Comparison of ENCODE assay signal across 8 cellular contexts in the genomic region with DNA sequence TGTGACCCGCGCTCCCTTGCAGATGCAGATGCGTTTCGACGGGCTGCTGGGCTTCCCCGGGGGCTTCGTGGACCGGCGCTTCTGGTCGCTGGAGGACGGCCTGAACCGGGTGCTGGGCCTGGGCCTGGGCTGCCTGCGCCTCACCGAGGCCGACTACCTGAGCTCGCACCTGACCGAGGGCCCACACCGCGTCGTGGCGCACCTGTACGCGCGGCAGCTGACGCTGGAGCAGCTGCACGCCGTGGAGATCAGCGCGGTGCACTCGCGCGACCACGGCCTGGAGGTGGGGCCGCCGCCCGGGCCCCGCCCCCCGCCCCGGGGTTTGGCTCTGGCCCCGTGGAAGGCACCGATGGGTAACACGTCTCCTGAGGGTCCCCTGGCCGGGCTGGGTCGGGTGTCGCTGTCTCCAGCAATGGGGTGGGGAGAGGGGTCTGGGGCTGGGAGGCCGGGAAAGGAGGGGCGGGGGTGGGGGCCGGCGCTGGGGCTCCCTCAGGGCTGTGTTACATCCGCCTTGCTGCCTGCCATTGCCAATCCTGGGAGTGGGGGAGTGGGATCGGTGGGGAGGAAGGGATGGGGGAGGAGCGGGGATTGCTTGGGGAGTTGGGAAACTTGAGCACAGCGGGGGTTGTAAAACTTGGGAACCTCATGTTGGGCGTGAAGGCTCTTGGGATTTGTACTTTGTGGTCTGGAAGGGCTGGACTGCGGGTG. TPM values are rescaled to one million over a fixed set of nuclear protein-coding genes. Genes with fewer than 3 reads are reported as not detected.
DNase-seq lines count a peak whose midpoint lies in the region; ATAC-seq, FAIRE-seq and TF ChIP-seq lines count a peak whose summit lies in the region.

No MANE protein-coding gene starts in this region.

- H2AFZ ChIP-seq in HepG2 (ENCODE audit: low read length): no peak overlapping the region

- H3K9me3 Mint-ChIP-seq in WTC11: no peaks in the 10 kb centered on the region
- H3K9me3 Mint-ChIP-seq in dendritic cell treated with granulocyte-macrophage colony-stimulating factor and Interleukin-4, amounts not matched to agents 40 ng/mL and 50 ng/mL, for 4 days: no peaks in the 10 kb centered on the region
- no peaks in the 10 kb centered on the region for H3K9me3 Mint-ChIP-seq in stimulated activated memory B cell treated with anti-CD40 and anti-IgM and Interleukin-4, amounts not matched to agents 10 μg/mL and 1 μg/mL and 100 μg/mL, for 72 hours

- peak overlapping the region; percentile 73 to 96 (median 80) for H3K4me3 ChIP-seq in HepG2 (replicated peaks in 1 of 3; ENCODE audit: insufficient read depth in 1 of 3, low read depth in 2 of 3, low read length in 3 of 3)

- DNase-seq in WTC11 (ENCODE audit: low spot score): no peak
- no peak for DNase-seq in HepG2 (ENCODE audit: low spot score)
- DNase-seq in NCI-H2029 treated with DMSO at 0.1 percent for 48 hours (lab: John Stamatoyannopoulos, UW): no peak
- no peak for DNase-seq in NCI-H128 (lab: John Stamatoyannopoulos, UW; ENCODE audit: unreplicated experiment)

- H3K4me3 Mint-ChIP-seq in WTC11: peak overlapping the region; percentile 63
- H3K4me3 Mint-ChIP-seq in dendritic cell treated with granulocyte-macrophage colony-stimulating factor and Interleukin-4, amounts not matched to agents 40 ng/mL and 50 ng/mL, for 4 days: peak overlapping the region; percentile 71
- H3K4me3 Mint-ChIP-seq in stimulated activated memory B cell treated with anti-CD40 and anti-IgM and Interleukin-4, amounts not matched to agents 10 μg/mL and 1 μg/mL and 100 μg/mL, for 72 hours: peak overlapping the region; percentile 88

- H3K27ac Mint-ChIP-seq in WTC11: no peak overlapping the region
- peak overlapping the region; percentile 86 for H3K27ac Mint-ChIP-seq in dendritic cell treated with granulocyte-macrophage colony-stimulating factor and Interleukin-4, amounts not matched to agents 40 ng/mL and 50 ng/mL, for 4 days
- H3K27ac Mint-ChIP-seq in stimulated activated memory B cell treated with anti-CD40 and anti-IgM and Interleukin-4, amounts not matched to agents 10 μg/mL and 1 μg/mL and 100 μg/mL, for 72 hours: peak overlapping the region; percentile 84

- 19% methylated on average over 10 of the region's 55 CpGs for WGBS in HepG2 (ENCODE audit: low lambda C conversion rate)

- TSS peak; percentile 45 for BruUV-seq in HepG2 (replicated peaks; lab: Mats Ljungman, UMichigan)

- H3K4me2 ChIP-seq in HepG2 (ENCODE audit: low read depth, low read length): peak overlapping the region; percentile 79

- TF ChIP-seq RAD21 in HepG2 (CRISPR knock-in tag; IDR thresholded peaks at IDR 0.05): peak; percentile 27; the same call in 1 of the 2 replicates

- H3K4me1 ChIP-seq in HepG2 (ENCODE audit: insufficient read depth, low read length): peaks cover 38% of the 10 kb centered on the region

- peaks cover 3% of the 10 kb centered on the region for H3K79me2 ChIP-seq in HepG2 (ENCODE audit: insufficient read depth, low read length)

- TF ChIP-seq POLR2A in GM18505 (IDR thresholded peaks at IDR 0.05; ENCODE audit: borderline replicate concordance, extremely low read depth, insufficient read depth, insufficient read length): no peak
- TF ChIP-seq POLR2A in HepG2 (IDR thresholded peaks at IDR 0.05; ENCODE audit: insufficient read depth in 1 of 2, low read depth in 2 of 2, low read length in 2 of 2): no peak

- CTCF ChIA-PET in WTC11 (lab: Charles Lee) (interaction anchor here (0.8 to 6.5 kb wide), 12 partner anchors 11 to 264 kb away, joined by 3 to 63 read pairs (median 4); a partner anchor contains a TSS), HepG2 (lab: Yijun Ruan, JAX; ENCODE audit: low intra/inter-chr PET ratio, low total read pairs) (no interaction called here)

- TF ChIP-seq EP300 in HepG2 (IDR thresholded peaks at IDR 0.05; ENCODE audit: low read depth in 2 of 2, low read length in 2 of 2) (no peak), HepG2 (CRISPR knock-in tag; IDR thresholded peaks at IDR 0.05; ENCODE audit: borderline replicate concordance) (no peak)

- peak; percentile 8 for ATAC-seq in GM18505 (IDR thresholded peaks at IDR 0.05; ENCODE audit: unreplicated experiment)
- peak; percentile 6 for ATAC-seq in HG03280 (IDR thresholded peaks at IDR 0.05; ENCODE audit: unreplicated experiment)
- no peak; the same call in none of the 2 replicates for ATAC-seq in WTC11
- ATAC-seq in HepG2: peak; percentile 5
- ATAC-seq in stimulated activated memory B cell treated with anti-CD40 and anti-IgM and Interleukin-4, amounts not matched to agents 10 μg/mL and 1 μg/mL and 100 μg/mL, for 72 hours: peak; percentile 55

- TF ChIP-seq CTCF in WTC11 (IDR thresholded peaks at IDR 0.05) (no peak), HepG2 (CRISPR knock-in tag; IDR thresholded peaks at IDR 0.05) (no peak)

- no peaks in the 10 kb centered on the region for H3K27me3 ChIP-seq in HepG2 (ENCODE audit: control insufficient read depth in 1 of 2, insufficient read depth in 2 of 2, low read length in 2 of 2)

- peak overlapping the region; percentile 67 for H3K27ac ChIP-seq in HepG2 (ENCODE audit: extremely low read length, insufficient read depth, low read length)

- H3K27me3 Mint-ChIP-seq in WTC11 (ENCODE audit: low read depth): no peaks in the 10 kb centered on the region
- H3K27me3 Mint-ChIP-seq in dendritic cell treated with granulocyte-macrophage colony-stimulating factor and Interleukin-4, amounts not matched to agents 40 ng/mL and 50 ng/mL, for 4 days: no peaks in the 10 kb centered on the region
- no peaks in the 10 kb centered on the region for H3K27me3 Mint-ChIP-seq in stimulated activated memory B cell treated with anti-CD40 and anti-IgM and Interleukin-4, amounts not matched to agents 10 μg/mL and 1 μg/mL and 100 μg/mL, for 72 hours

- POLR2A ChIA-PET in WTC11 (lab: Charles Lee) (interaction anchor here (0.6 to 1.0 kb wide), 8 partner anchors 11 to 213 kb away, joined by 3 to 6 read pairs (median 4); no protein-coding TSS in a partner anchor), HepG2 (lab: Yijun Ruan, JAX) (interaction anchor here (0.7 to 2.1 kb wide), 6 partner anchors 8 to 264 kb away, joined by 3 to 8 read pairs (median 4); a partner anchor contains a TSS)

- no peaks in the 10 kb centered on the region for H3K9me3 ChIP-seq in HepG2 (ENCODE audit: low read length)

- peaks cover 3% of the 10 kb centered on the region; the same call in 1 of the 2 replicates for H3K36me3 Mint-ChIP-seq in WTC11
- peaks cover 64% of the 10 kb centered on the region for H3K36me3 Mint-ChIP-seq in dendritic cell treated with granulocyte-macrophage colony-stimulating factor and Interleukin-4, amounts not matched to agents 40 ng/mL and 50 ng/mL, for 4 days (ENCODE audit: low read depth)
- peaks cover 3% of the 10 kb centered on the region for H3K36me3 Mint-ChIP-seq in stimulated activated memory B cell treated with anti-CD40 and anti-IgM and Interleukin-4, amounts not matched to agents 10 μg/mL and 1 μg/mL and 100 μg/mL, for 72 hours

- intact Hi-C loops in dendritic cell treated with granulocyte-macrophage colony-stimulating factor and Interleukin-4, amounts not matched to agents 40 ng/mL and 50 ng/mL, for 4 days (cut with micrococcal nuclease): loop anchor here (1.0 kb wide), 1 partner anchor 40 kb away; a partner anchor contains a TSS
- intact Hi-C loops in HepG2 (cut with micrococcal nuclease; ENCODE audit: unreplicated experiment): no loop called here

- H3K36me3 ChIP-seq in HepG2 (replicated peaks in 1 of 2; ENCODE audit: control insufficient read depth in 1 of 2, insufficient read depth in 2 of 2, low read length in 2 of 2): peaks cover 12 to 28% of the 10 kb centered on the region in 2 experiments

- in situ Hi-C loops in HepG2 (cut with HindIII; ENCODE audit: extremely low pct_ligation_motif_present, low pct_unique_long_range_greater_than_20kb): no loop called here

- no peaks in the 10 kb centered on the region for H3K4me1 Mint-ChIP-seq in WTC11
- H3K4me1 Mint-ChIP-seq in dendritic cell treated with granulocyte-macrophage colony-stimulating factor and Interleukin-4, amounts not matched to agents 40 ng/mL and 50 ng/mL, for 4 days (ENCODE audit: low read depth): peaks cover 56% of the 10 kb centered on the region
- H3K4me1 Mint-ChIP-seq in stimulated activated memory B cell treated with anti-CD40 and anti-IgM and Interleukin-4, amounts not matched to agents 10 μg/mL and 1 μg/mL and 100 μg/mL, for 72 hours: peaks cover 32% of the 10 kb centered on the region

- no peak for FAIRE-seq in HepG2 (lab: Jason Lieb, UNC)

- H3K9ac ChIP-seq in HepG2 (ENCODE audit: insufficient read depth, low read depth, low read length): peak overlapping the region; percentile 91

- H4K20me1 ChIP-seq in HepG2 (ENCODE audit: insufficient read depth, low read length): no peaks in the 10 kb centered on the region

RNA-seq across cellular contexts. Expression of a gene that starts 0.7 kb away (rescaled TPM):
- total RNA-seq in WTC11 (2021) (41.8 to 45.8 TPM (median 42.0 TPM) in 3 replicates), HepG2 (2016; rRNA removed; fragmentation: Illumina TruSeq; extraction: Trizol) (40.5 and 41.0 TPM in 2 replicates)
- total RNA-seq in HepG2 (2016; cell fraction: cytosol; rRNA removed; fragmentation: Illumina TruSeq; extraction: Trizol; ENCODE audit: low read depth): 10.3 and 11.1 TPM in 2 replicates
- total RNA-seq in HepG2 (2016; cell fraction: insoluble cytoplasmic fraction; rRNA removed; fragmentation: Illumina TruSeq; extraction: Trizol): 42.6 and 42.7 TPM in 2 replicates
- total RNA-seq in HepG2 (2016; cell fraction: membrane; rRNA removed; fragmentation: Illumina TruSeq; extraction: Trizol): 18.6 and 20.4 TPM in 2 replicates
- 16.9 and 17.3 TPM in 2 replicates for total RNA-seq in HepG2 (2016; cell fraction: nucleus; rRNA removed; fragmentation: Illumina TruSeq; extraction: Trizol)
- 28.0 and 28.9 TPM in 2 replicates for polyA plus RNA-seq in HepG2 (2011; rRNA removed)
- polyA plus RNA-seq in HepG2 (2011; cell fraction: cytosol; rRNA removed): 27.9 and 47.5 TPM in 2 replicates
- 33.3 and 34.9 TPM in 2 replicates for polyA plus RNA-seq in HepG2 (2011; cell fraction: nucleus; rRNA removed)
- 17.6 and 17.9 TPM in 2 replicates for polyA plus RNA-seq in HepG2 (2012)
- polyA plus RNA-seq in HepG2 (2016; cell fraction: cytosol; fragmentation: Illumina TruSeq; extraction: Trizol; ENCODE audit: low read depth): 13.1 and 13.9 TPM in 2 replicates
- 49.7 and 50.3 TPM in 2 replicates for polyA plus RNA-seq in HepG2 (2016; cell fraction: insoluble cytoplasmic fraction; fragmentation: Illumina TruSeq; extraction: Trizol; ENCODE audit: low read depth)
- polyA plus RNA-seq in HepG2 (2016; cell fraction: membrane; fragmentation: Illumina TruSeq; extraction: Trizol; ENCODE audit: low read depth): 15.2 and 17.7 TPM in 2 replicates
- 32.3 and 35.4 TPM in 2 replicates for polyA plus RNA-seq in HepG2 (2016; cell fraction: nucleus; fragmentation: Illumina TruSeq; extraction: Trizol; ENCODE audit: insufficient read depth, low read depth)
- polyA minus RNA-seq in HepG2 (2011; rRNA and poly(A)+ RNA removed; ENCODE audit: low replicate concordance): 14.3 and 41.1 TPM in 2 replicates
- 8.9 and 10.9 TPM in 2 replicates for polyA minus RNA-seq in HepG2 (2011; cell fraction: cytosol; rRNA and poly(A)+ RNA removed)
- polyA minus RNA-seq in HepG2 (2011; cell fraction: nucleus; rRNA and poly(A)+ RNA removed): 10.6 and 11.6 TPM in 2 replicates

RNA-seq across cellular contexts. Expression of a gene that starts 40.0 kb away (rescaled TPM):
- 28.6 to 35.6 TPM (median 31.5 TPM) in 3 replicates for total RNA-seq in WTC11 (2021)
- total RNA-seq in HepG2 (2016; rRNA removed; fragmentation: Illumina TruSeq; extraction: Trizol): 6.6 and 15.9 TPM in 2 replicates
- total RNA-seq in HepG2 (2016; cell fraction: cytosol; rRNA removed; fragmentation: Illumina TruSeq; extraction: Trizol; ENCODE audit: low read depth): 34.4 and 34.9 TPM in 2 replicates
- 6.2 and 13.8 TPM in 2 replicates for total RNA-seq in HepG2 (2016; cell fraction: insoluble cytoplasmic fraction; rRNA removed; fragmentation: Illumina TruSeq; extraction: Trizol)
- 29.2 and 30.9 TPM in 2 replicates for total RNA-seq in HepG2 (2016; cell fraction: membrane; rRNA removed; fragmentation: Illumina TruSeq; extraction: Trizol)
- 17.3 and 17.4 TPM in 2 replicates for total RNA-seq in HepG2 (2016; cell fraction: nucleus; rRNA removed; fragmentation: Illumina TruSeq; extraction: Trizol)
- 11.4 and 14.4 TPM in 2 replicates for polyA plus RNA-seq in HepG2 (2011; rRNA removed)
- polyA plus RNA-seq in HepG2 (2011; cell fraction: cytosol; rRNA removed): 5.8 and 7.5 TPM in 2 replicates
- 58.0 and 68.7 TPM in 2 replicates for polyA plus RNA-seq in HepG2 (2011; cell fraction: nucleus; rRNA removed)
- polyA plus RNA-seq in HepG2 (2012): 6.3 and 7.6 TPM in 2 replicates
- 2.4 and 2.5 TPM in 2 replicates for polyA plus RNA-seq in HepG2 (2016; cell fraction: cytosol; fragmentation: Illumina TruSeq; extraction: Trizol; ENCODE audit: low read depth)
- 3.9 and 5.0 TPM in 2 replicates for polyA plus RNA-seq in HepG2 (2016; cell fraction: insoluble cytoplasmic fraction; fragmentation: Illumina TruSeq; extraction: Trizol; ENCODE audit: low read depth)
- polyA plus RNA-seq in HepG2 (2016; cell fraction: membrane; fragmentation: Illumina TruSeq; extraction: Trizol; ENCODE audit: low read depth): 3.0 and 4.2 TPM in 2 replicates
- 32.9 and 37.2 TPM in 2 replicates for polyA plus RNA-seq in HepG2 (2016; cell fraction: nucleus; fragmentation: Illumina TruSeq; extraction: Trizol; ENCODE audit: insufficient read depth, low read depth)
- polyA minus RNA-seq in HepG2 (2011; rRNA and poly(A)+ RNA removed; ENCODE audit: low replicate concordance): 23.8 and 32.8 TPM in 2 replicates
- polyA minus RNA-seq in HepG2 (2011; cell fraction: cytosol; rRNA and poly(A)+ RNA removed): 3.9 and 4.8 TPM in 2 replicates
- polyA minus RNA-seq in HepG2 (2011; cell fraction: nucleus; rRNA and poly(A)+ RNA removed): 25.6 and 28.0 TPM in 2 replicates

RNA-seq across cellular contexts. Expression of a gene that starts 40.2 kb away (rescaled TPM):
- total RNA-seq in WTC11 (2021) (0.09 to 0.41 TPM (median 0.14 TPM) in 3 replicates), HepG2 (2016; rRNA removed; fragmentation: Illumina TruSeq; extraction: Trizol) (0.38 and 0.44 TPM in 2 replicates)
- total RNA-seq in HepG2 (2016; cell fraction: cytosol; rRNA removed; fragmentation: Illumina TruSeq; extraction: Trizol; ENCODE audit: low read depth): 0.44 and 0.81 TPM in 2 replicates
- 0.15 TPM in 1 of 2 replicates, not detected in the other for total RNA-seq in HepG2 (2016; cell fraction: insoluble cytoplasmic fraction; rRNA removed; fragmentation: Illumina TruSeq; extraction: Trizol)
- total RNA-seq in HepG2 (2016; cell fraction: membrane; rRNA removed; fragmentation: Illumina TruSeq; extraction: Trizol): 0.14 and 0.65 TPM in 2 replicates
- 0.31 TPM in 1 of 2 replicates, not detected in the other for total RNA-seq in HepG2 (2016; cell fraction: nucleus; rRNA removed; fragmentation: Illumina TruSeq; extraction: Trizol)
- polyA plus RNA-seq in HepG2 (2011; rRNA removed): 0.27 TPM in 1 of 2 replicates, not detected in the other
- 0.03 and 0.16 TPM in 2 replicates for polyA plus RNA-seq in HepG2 (2011; cell fraction: cytosol; rRNA removed)
- polyA plus RNA-seq in HepG2 (2011; cell fraction: nucleus; rRNA removed): not detected in 2 replicates
- polyA plus RNA-seq in HepG2 (2012): 0.12 and 0.21 TPM in 2 replicates
- 0.15 and 0.24 TPM in 2 replicates for polyA plus RNA-seq in HepG2 (2016; cell fraction: cytosol; fragmentation: Illumina TruSeq; extraction: Trizol; ENCODE audit: low read depth)
- polyA plus RNA-seq in HepG2 (2016; cell fraction: insoluble cytoplasmic fraction; fragmentation: Illumina TruSeq; extraction: Trizol; ENCODE audit: low read depth): 0.34 and 0.57 TPM in 2 replicates
- polyA plus RNA-seq in HepG2 (2016; cell fraction: membrane; fragmentation: Illumina TruSeq; extraction: Trizol; ENCODE audit: low read depth): 0.17 and 0.40 TPM in 2 replicates
- polyA plus RNA-seq in HepG2 (2016; cell fraction: nucleus; fragmentation: Illumina TruSeq; extraction: Trizol; ENCODE audit: insufficient read depth, low read depth): not detected in 2 replicates
- polyA minus RNA-seq in HepG2 (2011; rRNA and poly(A)+ RNA removed; ENCODE audit: low replicate concordance): 0.70 TPM in 1 of 2 replicates, not detected in the other
- polyA minus RNA-seq in HepG2 (2011; cell fraction: cytosol; rRNA and poly(A)+ RNA removed): not detected in 2 replicates
- 0.50 TPM in 1 of 2 replicates, not detected in the other for polyA minus RNA-seq in HepG2 (2011; cell fraction: nucleus; rRNA and poly(A)+ RNA removed)
